In genomic region chr3:116743062-116743461, GRCh38 we compare ENCODE assay signal across 40 cellular contexts. TPM values are rescaled to one million over a fixed set of nuclear protein-coding genes. Genes with fewer than 3 reads are reported as not detected.
"Had no signal": no experiment of that assay in that cellular context is flagged by ENCODE, and none has a peak within 500 bp of the region (broad histone marks: within the 10 kb centered on the region; RNA-seq: fewer than 3 reads in every experiment).

No MANE protein-coding gene starts in this region.

- H3K4me1 Mint-ChIP-seq: activated B cell treated with CpG ODN at 0.5 μM for 24 hours; activated T-helper 17 cell treated with anti-CD3 and anti-CD28 coated beads, Interleukin-2, amount 50 U/mL, for 72 hours; T-helper 17 cell had no signal

- H3K36me3 Mint-ChIP-seq: activated naive CD8-positive, alpha-beta T cell had no signal

- H3K4me3 ChIP-seq: breast epithelium, cardiac muscle cell, colonic mucosa, esophagus squamous epithelium, gastroesophageal sphincter, heart left ventricle had no signal

- H3K36me3 ChIP-seq: breast epithelium, cardiac muscle cell, colonic mucosa, esophagus squamous epithelium, gastroesophageal sphincter, heart left ventricle, WERI-Rb-1 had no signal

- H3K9me3 Mint-ChIP-seq: activated B cell treated with CpG ODN at 0.5 μM for 24 hours had no signal

- H3K4me3 Mint-ChIP-seq: activated B cell treated with CpG ODN at 0.5 μM for 24 hours; activated CD8-positive, alpha-beta T cell treated with anti-CD3 and anti-CD28 coated beads for 36 hours; activated naive CD8-positive, alpha-beta T cell; activated T-cell treated with anti-CD3 and anti-CD28 coated beads, Interleukin-2, amount 50 U/mL, for 4 hours; activated T-helper 17 cell treated with anti-CD3 and anti-CD28 coated beads, Interleukin-2, amount 50 U/mL, for 72 hours; brain; T-helper 17 cell; T-helper 2 cell treated with Interferon-gamma antibody and Interleukin-4, amounts not matched to agents 5 μg/mL and 100 μg/mL, for 36 hours had no signal

- ATAC-seq: activated CD4-positive, CD25-positive, alpha-beta regulatory T cell treated with anti-CD3 and anti-CD28 coated beads, Interleukin-2, amount 50 U/mL, for 24 hours; activated CD8-positive, alpha-beta T cell treated with anti-CD3 and anti-CD28 coated beads for 36 hours; activated T-cell treated with anti-CD3 and anti-CD28 coated beads, Interleukin-2, amount 50 U/mL, for 4 hours; activated T-helper 17 cell treated with anti-CD3 and anti-CD28 coated beads, Interleukin-2, amount 50 U/mL, for 72 hours; gastroesophageal sphincter; heart left ventricle; T-helper 17 cell had no signal

- H3K27me3 Mint-ChIP-seq: activated B cell treated with CpG ODN at 0.5 μM for 24 hours; activated CD8-positive, alpha-beta T cell treated with anti-CD3 and anti-CD28 coated beads for 36 hours; activated naive CD8-positive, alpha-beta T cell; activated T-helper 17 cell treated with anti-CD3 and anti-CD28 coated beads, Interleukin-2, amount 50 U/mL, for 72 hours; brain; T-helper 17 cell had no signal

- H3K27ac ChIP-seq: breast epithelium, cardiac muscle cell, colonic mucosa, epithelial cell of prostate, esophagus squamous epithelium, gastroesophageal sphincter, heart left ventricle, WERI-Rb-1 had no signal

- H3K9me3 ChIP-seq: breast epithelium, colonic mucosa, esophagus squamous epithelium, gastroesophageal sphincter, heart left ventricle had no signal

- H3K27me3 ChIP-seq: breast epithelium, cardiac muscle cell, colonic mucosa, esophagus squamous epithelium, gastroesophageal sphincter had no signal

- DNase-seq: activated B cell treated with CpG ODN at 0.5 μM for 24 hours; activated CD4-positive, alpha-beta T cell treated with anti-CD3 and anti-CD28 coated beads for 48 hours; activated CD4-positive, alpha-beta T cell treated with anti-CD3 and anti-CD28 coated beads, Interleukin-2, amount 50 U/mL, for 1 hour; activated CD4-positive, alpha-beta T cell treated with anti-CD3 and anti-CD28 coated beads, Interleukin-2, amount 50 U/mL, for 48 hours; activated CD8-positive, alpha-beta memory T cell treated with anti-CD3 and anti-CD28 coated beads for 24 hours; activated CD8-positive, alpha-beta T cell treated with anti-CD3 and anti-CD28 coated beads for 36 hours; activated effector memory CD4-positive, alpha-beta T cell treated with Interleukin-2 at 50 U/mL for 16 hours; activated gamma-delta T cell treated with Interleukin-2 at 50 U/mL for 16 hours; activated naive CD4-positive, alpha-beta T cell treated with anti-CD3 and anti-CD28 coated beads, Interleukin-2, amount 50 U/mL, for 16 hours; activated naive CD4-positive, alpha-beta T cell treated with Interleukin-2 at 50 U/mL for 16 hours; activated T-cell treated with anti-CD3 and anti-CD28 coated beads, Interleukin-2, amount 50 U/mL, for 4 hours; amygdala; aorta; central memory CD4-positive, alpha-beta T cell; cerebellar nuclear complex; colonic mucosa; effector CD8-positive, alpha-beta T cell; esophagus squamous epithelium; foreskin melanocyte; glutamatergic neuron; heart left ventricle; T-helper 1 cell; T-helper 17 cell; T1000; WERI-Rb-1 had no signal

- H3K27ac Mint-ChIP-seq: activated B cell treated with CpG ODN at 0.5 μM for 24 hours; activated CD8-positive, alpha-beta T cell treated with anti-CD3 and anti-CD28 coated beads for 36 hours; activated naive CD8-positive, alpha-beta T cell; activated T-helper 17 cell treated with anti-CD3 and anti-CD28 coated beads, Interleukin-2, amount 50 U/mL, for 72 hours; brain; T-helper 17 cell; T-helper 2 cell treated with Interferon-gamma antibody and Interleukin-4, amounts not matched to agents 5 μg/mL and 100 μg/mL, for 36 hours had no signal

- H3K4me1 ChIP-seq: breast epithelium, colonic mucosa, esophagus squamous epithelium, gastroesophageal sphincter, heart left ventricle had no signal

RNA-seq across cellular contexts. Expression of gene TUSC7, which starts 33.5 kb away (rescaled TPM):
- total RNA-seq: activated B cell treated with CpG ODN at 0.5 μM for 24 hours; activated CD8-positive, alpha-beta T cell treated with anti-CD3 and anti-CD28 coated beads for 36 hours; activated T-cell treated with anti-CD3 and anti-CD28 coated beads, Interleukin-2, amount 50 U/mL, for 4 hours; activated T-helper 17 cell treated with anti-CD3 and anti-CD28 coated beads, Interleukin-2, amount 50 U/mL, for 72 hours; aorta; breast epithelium; cardiac muscle cell; colonic mucosa; dermis microvascular lymphatic vessel endothelial cell; endothelial cell of umbilical vein; esophagus squamous epithelium; fibroblast of lung; fibroblast of villous mesenchyme; gastroesophageal sphincter; heart left ventricle; T-helper 17 cell had no signal
- polyA plus RNA-seq: adipose tissue, aorta, endothelial cell of umbilical vein, esophagus, fibroblast of lung, heart left ventricle had no signal
